In genomic region chr7:109950256-109950655, GRCh38 we compare ENCODE assay signal across 13 cellular contexts.
"Had no signal": no experiment of that assay in that cellular context is flagged by ENCODE, and none has a peak within 500 bp of the region (broad histone marks: within the 10 kb centered on the region; RNA-seq: fewer than 3 reads in every experiment).

No MANE protein-coding gene starts in this region.

- ATAC-seq: activated T-helper 17 cell treated with anti-CD3 and anti-CD28 coated beads, Interleukin-2, amount 50 U/mL, for 72 hours; heart left ventricle; stimulated activated naive CD8-positive, alpha-beta T cell treated with anti-CD3 and anti-CD28 coated beads, Interleukin-15, Interleukin-2, amounts not matched to agents 100 U/mL and 50 U/mL, for 24 hours had no signal

- H3K4me3 ChIP-seq: dorsolateral prefrontal cortex, esophagus squamous epithelium, heart left ventricle, suprapubic skin had no signal

- H3K36me3 ChIP-seq: esophagus squamous epithelium, heart left ventricle, suprapubic skin had no signal

- DNase-seq: activated B cell treated with CpG ODN at 0.5 μM for 24 hours; activated CD4-positive, alpha-beta T cell treated with anti-CD3 and anti-CD28 coated beads, Interleukin-2, amount 10 ng/mL, durations not matched to agents 7 days and 5 days; activated naive CD4-positive, alpha-beta T cell treated with anti-CD3 and anti-CD28 coated beads for 36 hours; activated T-cell treated with anti-CD3 and anti-CD28 coated beads for 4 hours; dorsolateral prefrontal cortex; esophagus squamous epithelium; foreskin fibroblast; heart left ventricle; islet precursor cell; stimulated activated CD4-positive, alpha-beta T cell treated with anti-CD3 and anti-CD28 coated beads, Interleukin-2, amount 100 ng/mL, for 48 hours; stimulated activated naive CD8-positive, alpha-beta T cell treated with anti-CD3 and anti-CD28 coated beads, Interleukin-15, Interleukin-2, amounts not matched to agents 100 U/mL and 50 U/mL, for 24 hours had no signal

- H3K9me3 ChIP-seq: esophagus squamous epithelium, heart left ventricle, suprapubic skin had no signal

- H3K27ac ChIP-seq: dorsolateral prefrontal cortex, esophagus squamous epithelium, heart left ventricle, suprapubic skin had no signal

- H3K4me1 ChIP-seq: esophagus squamous epithelium, heart left ventricle, suprapubic skin had no signal

- H3K27me3 ChIP-seq: esophagus squamous epithelium, heart left ventricle, suprapubic skin had no signal
